In genomic region chr7:80335473-80336232, GRCh38 we compare ENCODE assay signal across 13 cellular contexts.
DNase-seq lines count a peak whose midpoint lies in the region; ATAC-seq, FAIRE-seq and TF ChIP-seq lines count a peak whose summit lies in the region.
"Had no signal": no experiment of that assay in that cellular context is flagged by ENCODE, and none has a peak within 500 bp of the region (broad histone marks: within the 10 kb centered on the region; RNA-seq: fewer than 3 reads in every experiment).

No MANE protein-coding gene starts in this region.

- peaks cover 38% of the 10 kb centered on the region for H3K4me1 Mint-ChIP-seq in progenitor cell of endocrine pancreas (ENCODE audit: low read depth)

- no peak overlapping the region for H3K4me3 ChIP-seq in endothelial cell of umbilical vein (replicated peaks in 1 of 3; ENCODE audit: insufficient read depth in 1 of 3, low read depth in 1 of 3, low read length in 3 of 3)

- no peaks in the 10 kb centered on the region for H3K79me2 ChIP-seq in endothelial cell of umbilical vein (ENCODE audit: control insufficient read depth, insufficient read depth, low read length)

- H4K20me1 ChIP-seq in endothelial cell of umbilical vein (replicated peaks; ENCODE audit: control insufficient read depth, extremely low read depth, insufficient read depth, low read length), result no peaks in the 10 kb centered on the region

- H3K9me1 ChIP-seq in endothelial cell of umbilical vein (replicated peaks; ENCODE audit: control insufficient read depth, extremely low read depth, insufficient read depth, low read length), result no peaks in the 10 kb centered on the region

- CTCF ChIA-PET in endothelial cell of umbilical vein (lab: Charles Lee), result interaction anchor here (1.5 to 2.1 kb wide), 3 partner anchors 9 to 56 kb away, joined by 3 to 10 read pairs (median 9); no protein-coding TSS in a partner anchor

- no TSS peak for BruUV-seq in endothelial cell of umbilical vein (replicated peaks; lab: Mats Ljungman, UMichigan)

- intact Hi-C loops in endothelial cell of umbilical vein (cut with micrococcal nuclease), result loop anchor here (1.0 kb wide), 2 partner anchors 8 to 29 kb away; no protein-coding TSS in a partner anchor

- no peaks in the 10 kb centered on the region for H3K27me3 Mint-ChIP-seq in progenitor cell of endocrine pancreas

- peaks cover 2% of the 10 kb centered on the region for H3K36me3 Mint-ChIP-seq in progenitor cell of endocrine pancreas (ENCODE audit: insufficient read depth)

- no peaks in the 10 kb centered on the region for H3K27me3 ChIP-seq in endothelial cell of umbilical vein (ENCODE audit: control insufficient read depth in 2 of 2, insufficient read depth in 2 of 2, low read length in 2 of 2)

- ATAC-seq in GM21390 (IDR thresholded peaks at IDR 0.05; ENCODE audit: unreplicated experiment) (no peak), HG02981 (IDR thresholded peaks at IDR 0.05; ENCODE audit: unreplicated experiment) (no peak)

- H3K4me2 ChIP-seq in endothelial cell of umbilical vein (ENCODE audit: insufficient read depth, low read length), result peak overlapping the region; percentile 32

- no peak for TF ChIP-seq POLR2A in endothelial cell of umbilical vein (IDR thresholded peaks at IDR 0.05; ENCODE audit: low read depth, low read length)

- no peak overlapping the region for H3K27ac ChIP-seq in endothelial cell of umbilical vein (ENCODE audit: insufficient read depth, low read depth, low read length)

- H3K27ac Mint-ChIP-seq in progenitor cell of endocrine pancreas, result peak overlapping the region; percentile 96
- H3K27ac Mint-ChIP-seq: T-helper 1 cell treated with Interleukin-12 subunit alpha and Interleukin-12 subunit beta and Interleukin-4 antibody, amounts not matched to agents 30 μg/mL and 1 μg/mL, for 36 hours had no signal

- dilution Hi-C loops in endothelial cell of umbilical vein (cut with MboI; ENCODE audit: extremely low pct_ligation_motif_present, low sequenced_read_pairs), result no loop called here

- TF ChIP-seq CTCF in endothelial cell of umbilical vein (IDR thresholded peaks at IDR 0.05; ENCODE audit: extremely low read depth in 1 of 2, insufficient read depth in 1 of 2, low read depth in 1 of 2, low read length in 2 of 2) (no peak), progenitor cell of endocrine pancreas (IDR thresholded peaks at IDR 0.05; ENCODE audit: unreplicated experiment) (no peak), D721Med (IDR thresholded peaks at IDR 0.05; ENCODE audit: insufficient read depth, missing control alignments) (no peak)

- H3K9me3 ChIP-seq in endothelial cell of umbilical vein (replicated peaks; ENCODE audit: control insufficient read depth, insufficient read depth, low read length), result no peaks in the 10 kb centered on the region

- peak overlapping the region; percentile 9 for H2AFZ ChIP-seq in endothelial cell of umbilical vein (ENCODE audit: low read depth, low read length)

- no peaks in the 10 kb centered on the region for H3K36me3 ChIP-seq in endothelial cell of umbilical vein (ENCODE audit: control insufficient read depth in 2 of 2, extremely low read depth in 1 of 2, insufficient read depth in 2 of 2, low read length in 2 of 2)

- DNase-seq in GM04503 (ENCODE audit: low read depth), result peak; percentile 13
- DNase-seq in NCI-H510A treated with DMSO at 0.1 percent for 48 hours (lab: John Stamatoyannopoulos, UW), result peak; percentile 18
- peak; percentile 83 for DNase-seq in endothelial cell of umbilical vein (ENCODE audit: low read depth, low spot score)
- no peak for DNase-seq in progenitor cell of endocrine pancreas (ENCODE audit: low spot score, unreplicated experiment)
- DNase-seq in stimulated activated CD4-positive, alpha-beta T cell treated with anti-CD3 and anti-CD28 coated beads, Interleukin-15, amount 100 ng/mL, for 24 hours, result no peak
- no peak for DNase-seq in D721Med (ENCODE audit: insufficient read length, low spot score)
- DNase-seq: DMS79; NCI-H2171 treated with DMSO at 0.1 percent for 48 hours; stimulated activated CD4-positive, alpha-beta T cell treated with anti-CD3 and anti-CD28 coated beads, Interleukin-2, amount 100 ng/mL, for 48 hours had no signal

- peaks cover 1% of the 10 kb centered on the region for H3K9me3 Mint-ChIP-seq in progenitor cell of endocrine pancreas (ENCODE audit: low read depth)
- H3K9me3 Mint-ChIP-seq: T-helper 1 cell treated with Interleukin-12 subunit alpha and Interleukin-12 subunit beta and Interleukin-4 antibody, amounts not matched to agents 30 μg/mL and 1 μg/mL, for 36 hours had no signal

- FAIRE-seq in endothelial cell of umbilical vein (lab: Jason Lieb, UNC) (peak; percentile 57), D721Med (lab: Jason Lieb, UNC) (no peak)
- FAIRE-seq: H1 had no signal

- no peak overlapping the region for H3K9ac ChIP-seq in endothelial cell of umbilical vein (replicated peaks; ENCODE audit: extremely low read depth, insufficient read depth, low read length)

- H3K4me3 Mint-ChIP-seq in progenitor cell of endocrine pancreas (ENCODE audit: low read depth), result peak overlapping the region; percentile 59
- H3K4me3 Mint-ChIP-seq: T-helper 1 cell treated with Interleukin-12 subunit alpha and Interleukin-12 subunit beta and Interleukin-4 antibody, amounts not matched to agents 30 μg/mL and 1 μg/mL, for 36 hours had no signal

- POLR2A ChIA-PET in endothelial cell of umbilical vein (lab: Charles Lee), result no interaction called here

- H3K4me1 ChIP-seq in endothelial cell of umbilical vein (ENCODE audit: control insufficient read depth, extremely low read depth, insufficient read depth, low read length), result peaks cover 10% of the 10 kb centered on the region

TF ChIP-seq in endothelial cell of umbilical vein, 7 proteins besides CTCF, POLR2A, EP300 and RAD21:
- TF ChIP-seq POLR2AphosphoS5 (IDR thresholded peaks at IDR 0.05; ENCODE audit: insufficient read depth, low read depth, low read length), result no peak
- peak; percentile 52 for TF ChIP-seq GATA2 (IDR thresholded peaks at IDR 0.05; ENCODE audit: insufficient read depth, insufficient read length, low read depth, low read length)
TF ChIP-seq in endothelial cell of umbilical vein: peak in this region for 1.

Comparison
In these comparisons a context has a peak if more than half of its experiments do, and no peak if none do; other contexts are left out.
1. DNase-seq: peak in GM04503 (single experiment), NCI-H510A treated with DMSO at 0.1 percent for 48 hours (single experiment) and endothelial cell of umbilical vein (single experiment); none in progenitor cell of endocrine pancreas (single experiment), stimulated activated CD4-positive, alpha-beta T cell treated with anti-CD3 and anti-CD28 coated beads, Interleukin-15, amount 100 ng/mL, for 24 hours (single experiment) and D721Med (single experiment).